ENCODE assay signal across 1 cellular context in the genomic region with DNA sequence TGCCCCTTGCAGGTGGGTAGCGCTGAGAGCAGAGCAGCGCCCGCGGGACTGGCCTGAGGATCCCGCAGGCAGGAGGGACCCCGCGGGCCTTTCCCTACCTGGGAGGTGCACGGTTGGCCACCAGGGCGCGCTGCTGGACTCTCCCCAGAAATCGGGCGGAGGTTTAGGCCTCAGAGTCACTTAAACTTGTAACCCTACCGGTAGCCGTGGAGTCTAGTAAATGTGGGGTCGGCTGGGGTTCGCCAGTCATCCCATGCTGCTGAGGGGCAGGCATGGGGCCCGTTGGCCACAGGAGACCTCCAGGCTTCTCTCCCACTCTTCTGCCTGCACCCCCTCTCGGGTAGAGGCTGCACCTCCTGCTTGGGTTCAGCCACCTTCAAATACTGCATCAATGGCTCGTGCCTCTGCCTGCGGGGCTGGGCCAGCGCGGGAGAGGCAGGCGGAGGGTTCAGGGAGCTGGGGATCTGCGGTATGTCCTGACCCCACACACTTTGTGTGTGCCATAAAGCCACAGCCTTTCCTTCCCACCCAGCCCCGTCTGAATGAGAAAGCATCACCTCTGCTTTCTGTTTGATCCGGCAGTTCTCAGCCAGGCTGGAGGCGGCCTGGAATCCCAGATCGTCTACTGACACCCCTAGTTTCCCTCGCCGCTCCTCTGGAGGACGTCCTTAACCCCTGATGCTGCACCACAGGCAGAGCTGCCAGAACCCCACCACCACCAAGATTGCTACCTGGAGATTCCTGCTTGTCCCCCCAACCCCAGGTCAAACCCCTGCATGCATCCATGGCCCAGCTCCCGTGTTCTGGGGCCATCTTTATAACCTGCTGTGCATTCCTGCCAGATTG.
TF ChIP-seq lines count a peak whose summit lies in the region.

No MANE protein-coding gene starts in this region.

TF ChIP-seq in HepG2, 621 proteins besides CTCF, POLR2A, EP300 and RAD21 (continued from another document and continues in another):
- TF ChIP-seq, protein P1, sequence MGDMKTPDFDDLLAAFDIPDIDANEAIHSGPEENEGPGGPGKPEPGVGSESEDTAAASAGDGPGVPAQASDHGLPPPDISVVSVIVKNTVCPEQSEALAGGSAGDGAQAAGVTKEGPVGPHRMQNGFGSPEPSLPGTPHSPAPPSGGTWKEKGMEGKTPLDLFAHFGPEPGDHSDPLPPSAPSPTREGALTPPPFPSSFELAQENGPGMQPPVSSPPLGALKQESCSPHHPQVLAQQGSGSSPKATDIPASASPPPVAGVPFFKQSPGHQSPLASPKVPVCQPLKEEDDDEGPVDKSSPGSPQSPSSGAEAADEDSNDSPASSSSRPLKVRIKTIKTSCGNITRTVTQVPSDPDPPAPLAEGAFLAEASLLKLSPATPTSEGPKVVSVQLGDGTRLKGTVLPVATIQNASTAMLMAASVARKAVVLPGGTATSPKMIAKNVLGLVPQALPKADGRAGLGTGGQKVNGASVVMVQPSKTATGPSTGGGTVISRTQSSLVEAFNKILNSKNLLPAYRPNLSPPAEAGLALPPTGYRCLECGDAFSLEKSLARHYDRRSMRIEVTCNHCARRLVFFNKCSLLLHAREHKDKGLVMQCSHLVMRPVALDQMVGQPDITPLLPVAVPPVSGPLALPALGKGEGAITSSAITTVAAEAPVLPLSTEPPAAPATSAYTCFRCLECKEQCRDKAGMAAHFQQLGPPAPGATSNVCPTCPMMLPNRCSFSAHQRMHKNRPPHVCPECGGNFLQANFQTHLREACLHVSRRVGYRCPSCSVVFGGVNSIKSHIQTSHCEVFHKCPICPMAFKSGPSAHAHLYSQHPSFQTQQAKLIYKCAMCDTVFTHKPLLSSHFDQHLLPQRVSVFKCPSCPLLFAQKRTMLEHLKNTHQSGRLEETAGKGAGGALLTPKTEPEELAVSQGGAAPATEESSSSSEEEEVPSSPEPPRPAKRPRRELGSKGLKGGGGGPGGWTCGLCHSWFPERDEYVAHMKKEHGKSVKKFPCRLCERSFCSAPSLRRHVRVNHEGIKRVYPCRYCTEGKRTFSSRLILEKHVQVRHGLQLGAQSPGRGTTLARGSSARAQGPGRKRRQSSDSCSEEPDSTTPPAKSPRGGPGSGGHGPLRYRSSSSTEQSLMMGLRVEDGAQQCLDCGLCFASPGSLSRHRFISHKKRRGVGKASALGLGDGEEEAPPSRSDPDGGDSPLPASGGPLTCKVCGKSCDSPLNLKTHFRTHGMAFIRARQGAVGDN (CRISPR knock-in tag; IDR thresholded peaks at IDR 0.05): peak; percentile 80
- TF ChIP-seq ZBTB46 (CRISPR knock-in tag; IDR thresholded peaks at IDR 0.05; ENCODE audit: borderline replicate concordance): no peak
- no peak for TF ChIP-seq ZNF326 (CRISPR knock-in tag; IDR thresholded peaks at IDR 0.05; ENCODE audit: borderline replicate concordance)
- TF ChIP-seq EEA1 (CRISPR knock-in tag; IDR thresholded peaks at IDR 0.05; ENCODE audit: borderline replicate concordance): peak; percentile 34; the same call in 1 of the 2 replicates
- peak; percentile 35; the same call in 1 of the 2 replicates for TF ChIP-seq ZFP91 (CRISPR knock-in tag; IDR thresholded peaks at IDR 0.05; ENCODE audit: borderline replicate concordance)
- TF ChIP-seq ZNF414 (CRISPR knock-in tag; IDR thresholded peaks at IDR 0.05): no peak
- TF ChIP-seq SSRP1 (CRISPR knock-in tag; IDR thresholded peaks at IDR 0.05): no peak
- no peak for TF ChIP-seq NFYC (CRISPR knock-in tag; IDR thresholded peaks at IDR 0.05)
- no peak for TF ChIP-seq ZBTB37 (CRISPR knock-in tag; IDR thresholded peaks at IDR 0.05)
- TF ChIP-seq SCMH1 (CRISPR knock-in tag; IDR thresholded peaks at IDR 0.05; ENCODE audit: borderline replicate concordance): no peak
- TF ChIP-seq, protein P2, sequence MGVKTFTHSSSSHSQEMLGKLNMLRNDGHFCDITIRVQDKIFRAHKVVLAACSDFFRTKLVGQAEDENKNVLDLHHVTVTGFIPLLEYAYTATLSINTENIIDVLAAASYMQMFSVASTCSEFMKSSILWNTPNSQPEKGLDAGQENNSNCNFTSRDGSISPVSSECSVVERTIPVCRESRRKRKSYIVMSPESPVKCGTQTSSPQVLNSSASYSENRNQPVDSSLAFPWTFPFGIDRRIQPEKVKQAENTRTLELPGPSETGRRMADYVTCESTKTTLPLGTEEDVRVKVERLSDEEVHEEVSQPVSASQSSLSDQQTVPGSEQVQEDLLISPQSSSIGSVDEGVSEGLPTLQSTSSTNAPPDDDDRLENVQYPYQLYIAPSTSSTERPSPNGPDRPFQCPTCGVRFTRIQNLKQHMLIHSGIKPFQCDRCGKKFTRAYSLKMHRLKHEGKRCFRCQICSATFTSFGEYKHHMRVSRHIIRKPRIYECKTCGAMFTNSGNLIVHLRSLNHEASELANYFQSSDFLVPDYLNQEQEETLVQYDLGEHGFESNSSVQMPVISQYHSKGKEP (CRISPR knock-in tag; IDR thresholded peaks at IDR 0.05): no peak
- TF ChIP-seq RXRA (CRISPR knock-in tag; IDR thresholded peaks at IDR 0.05): peak; percentile 39; the same call in 1 of the 2 replicates
- TF ChIP-seq JUNB (CRISPR knock-in tag; IDR thresholded peaks at IDR 0.05; ENCODE audit: borderline replicate concordance): no peak
- TF ChIP-seq ZMYM4 (CRISPR knock-in tag; IDR thresholded peaks at IDR 0.05): 0 out of 2 replicates have a peak, but pooled peaks have one; percentile 44
- TF ChIP-seq, protein P3, sequence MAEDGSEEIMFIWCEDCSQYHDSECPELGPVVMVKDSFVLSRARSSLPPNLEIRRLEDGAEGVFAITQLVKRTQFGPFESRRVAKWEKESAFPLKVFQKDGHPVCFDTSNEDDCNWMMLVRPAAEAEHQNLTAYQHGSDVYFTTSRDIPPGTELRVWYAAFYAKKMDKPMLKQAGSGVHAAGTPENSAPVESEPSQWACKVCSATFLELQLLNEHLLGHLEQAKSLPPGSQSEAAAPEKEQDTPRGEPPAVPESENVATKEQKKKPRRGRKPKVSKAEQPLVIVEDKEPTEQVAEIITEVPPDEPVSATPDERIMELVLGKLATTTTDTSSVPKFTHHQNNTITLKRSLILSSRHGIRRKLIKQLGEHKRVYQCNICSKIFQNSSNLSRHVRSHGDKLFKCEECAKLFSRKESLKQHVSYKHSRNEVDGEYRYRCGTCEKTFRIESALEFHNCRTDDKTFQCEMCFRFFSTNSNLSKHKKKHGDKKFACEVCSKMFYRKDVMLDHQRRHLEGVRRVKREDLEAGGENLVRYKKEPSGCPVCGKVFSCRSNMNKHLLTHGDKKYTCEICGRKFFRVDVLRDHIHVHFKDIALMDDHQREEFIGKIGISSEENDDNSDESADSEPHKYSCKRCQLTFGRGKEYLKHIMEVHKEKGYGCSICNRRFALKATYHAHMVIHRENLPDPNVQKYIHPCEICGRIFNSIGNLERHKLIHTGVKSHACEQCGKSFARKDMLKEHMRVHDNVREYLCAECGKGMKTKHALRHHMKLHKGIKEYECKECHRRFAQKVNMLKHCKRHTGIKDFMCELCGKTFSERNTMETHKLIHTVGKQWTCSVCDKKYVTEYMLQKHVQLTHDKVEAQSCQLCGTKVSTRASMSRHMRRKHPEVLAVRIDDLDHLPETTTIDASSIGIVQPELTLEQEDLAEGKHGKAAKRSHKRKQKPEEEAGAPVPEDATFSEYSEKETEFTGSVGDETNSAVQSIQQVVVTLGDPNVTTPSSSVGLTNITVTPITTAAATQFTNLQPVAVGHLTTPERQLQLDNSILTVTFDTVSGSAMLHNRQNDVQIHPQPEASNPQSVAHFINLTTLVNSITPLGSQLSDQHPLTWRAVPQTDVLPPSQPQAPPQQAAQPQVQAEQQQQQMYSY (CRISPR knock-in tag; IDR thresholded peaks at IDR 0.05): no peak
- no peak for TF ChIP-seq REXO4 (CRISPR knock-in tag; IDR thresholded peaks at IDR 0.05; ENCODE audit: borderline replicate concordance)
- TF ChIP-seq ZFP37 (CRISPR knock-in tag; IDR thresholded peaks at IDR 0.05; ENCODE audit: borderline replicate concordance): no peak; the same call in 1 of the 2 replicates
- no peak for TF ChIP-seq NFE2 (CRISPR knock-in tag; IDR thresholded peaks at IDR 0.05)
- TF ChIP-seq, protein P4, sequence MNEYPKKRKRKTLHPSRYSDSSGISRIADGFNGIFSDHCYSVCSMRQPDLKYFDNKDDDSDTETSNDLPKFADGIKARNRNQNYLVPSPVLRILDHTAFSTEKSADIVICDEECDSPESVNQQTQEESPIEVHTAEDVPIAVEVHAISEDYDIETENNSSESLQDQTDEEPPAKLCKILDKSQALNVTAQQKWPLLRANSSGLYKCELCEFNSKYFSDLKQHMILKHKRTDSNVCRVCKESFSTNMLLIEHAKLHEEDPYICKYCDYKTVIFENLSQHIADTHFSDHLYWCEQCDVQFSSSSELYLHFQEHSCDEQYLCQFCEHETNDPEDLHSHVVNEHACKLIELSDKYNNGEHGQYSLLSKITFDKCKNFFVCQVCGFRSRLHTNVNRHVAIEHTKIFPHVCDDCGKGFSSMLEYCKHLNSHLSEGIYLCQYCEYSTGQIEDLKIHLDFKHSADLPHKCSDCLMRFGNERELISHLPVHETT (CRISPR knock-in tag; conservative IDR thresholded peaks at IDR 0.05): no peak
- TF ChIP-seq ZSCAN25 (CRISPR knock-in tag; IDR thresholded peaks at IDR 0.05): no peak
- TF ChIP-seq XBP1 (CRISPR knock-in tag; IDR thresholded peaks at IDR 0.05): no peak
- TF ChIP-seq, protein P5, sequence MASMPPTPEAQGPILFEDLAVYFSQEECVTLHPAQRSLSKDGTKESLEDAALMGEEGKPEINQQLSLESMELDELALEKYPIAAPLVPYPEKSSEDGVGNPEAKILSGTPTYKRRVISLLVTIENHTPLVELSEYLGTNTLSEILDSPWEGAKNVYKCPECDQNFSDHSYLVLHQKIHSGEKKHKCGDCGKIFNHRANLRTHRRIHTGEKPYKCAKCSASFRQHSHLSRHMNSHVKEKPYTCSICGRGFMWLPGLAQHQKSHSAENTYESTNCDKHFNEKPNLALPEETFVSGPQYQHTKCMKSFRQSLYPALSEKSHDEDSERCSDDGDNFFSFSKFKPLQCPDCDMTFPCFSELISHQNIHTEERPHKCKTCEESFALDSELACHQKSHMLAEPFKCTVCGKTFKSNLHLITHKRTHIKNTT (CRISPR knock-in tag; IDR thresholded peaks at IDR 0.05): no peak
- TF ChIP-seq HOXA9 (CRISPR knock-in tag; IDR thresholded peaks at IDR 0.05; ENCODE audit: borderline replicate concordance): no peak
- TF ChIP-seq CHD2 (IDR thresholded peaks at IDR 0.05; ENCODE audit: low read depth, low read length): 0 out of 2 replicates have a peak, but pooled peaks have one; percentile 8
- 0 out of 2 replicates have a peak, but pooled peaks have one; percentile 32 for TF ChIP-seq ZNF230 (CRISPR knock-in tag; IDR thresholded peaks at IDR 0.05)
- TF ChIP-seq ZMAT5 (CRISPR knock-in tag; IDR thresholded peaks at IDR 0.05; ENCODE audit: borderline replicate concordance, low read depth): no peak
- TF ChIP-seq TCF7 (IDR thresholded peaks at IDR 0.05; ENCODE audit: low read depth): no peak
- TF ChIP-seq MEF2D (CRISPR knock-in tag; IDR thresholded peaks at IDR 0.05): no peak
- no peak for TF ChIP-seq KDM1A (CRISPR knock-in tag; IDR thresholded peaks at IDR 0.05)
- TF ChIP-seq ZNF121 (CRISPR knock-in tag; IDR thresholded peaks at IDR 0.05): no peak
- no peak for TF ChIP-seq KLF13 (CRISPR knock-in tag; IDR thresholded peaks at IDR 0.05)
